ENCODE assay signal across 31 cellular contexts in genomic region chr3:61699622-61700021, GRCh38.
DNase-seq lines count a peak whose midpoint lies in the region; TF ChIP-seq lines count a peak whose summit lies in the region.
"Had no signal": no experiment of that assay in that cellular context is flagged by ENCODE, and none has a peak within 500 bp of the region (broad histone marks: within the 10 kb centered on the region; RNA-seq: fewer than 3 reads in every experiment).

No MANE protein-coding gene starts in this region.

- no peak overlapping the region for H3K14ac ChIP-seq in mesenchymal stem cell (ENCODE audit: low read length in 2 of 2)

- H2BK15ac ChIP-seq in mesenchymal stem cell (ENCODE audit: low read depth, poor library complexity, severe bottlenecking) = no peak overlapping the region

- H2AFZ ChIP-seq in neural progenitor cell (replicated peaks) (no peak overlapping the region), mesenchymal stem cell (ENCODE audit: low read depth, low read length) (no peak overlapping the region)

- peaks cover 4% of the 10 kb centered on the region for H3K9me3 Mint-ChIP-seq in neural progenitor cell
- H3K9me3 Mint-ChIP-seq: activated naive CD4-positive, alpha-beta T cell treated with anti-CD3 and anti-CD28 coated beads, Interleukin-2, amount 10 ng/mL, durations not matched to agents 7 days and 5 days; dendritic cell treated with granulocyte-macrophage colony-stimulating factor and Interleukin-4, amounts not matched to agents 40 ng/mL and 50 ng/mL, for 4 days; HFFc6; mesothelial cell of epicardium; stimulated activated naive CD8-positive, alpha-beta T cell treated with anti-CD3 and anti-CD28 coated beads, Interleukin-15, amount 100 ng/mL, for 72 hours had no signal

- H3K9ac ChIP-seq in neural progenitor cell = no peak overlapping the region
- H3K9ac ChIP-seq in mesenchymal stem cell (ENCODE audit: low read length) = no peak overlapping the region

- H3F3A ChIP-seq in neural progenitor cell (ENCODE audit: low read depth) = peaks cover 39% of the 10 kb centered on the region

- H4K91ac ChIP-seq in mesenchymal stem cell (ENCODE audit: low read length) = no peak overlapping the region

- H2BK120ac ChIP-seq in mesenchymal stem cell (ENCODE audit: low read depth, low read length) = no peak overlapping the region

- H3K4me2 ChIP-seq in neural progenitor cell = peak overlapping the region; percentile 57
- H3K4me2 ChIP-seq in mesenchymal stem cell (ENCODE audit: low read length, poor library complexity, severe bottlenecking) = no peak overlapping the region

- in situ Hi-C loops in HAP-1 (cut with MboI; ENCODE audit: low sequenced_read_pairs) = loop anchor here (25.0 kb wide), 1 partner anchor 488 kb away; no protein-coding TSS in a partner anchor

- H3K27me3 Mint-ChIP-seq in neural progenitor cell (ENCODE audit: insufficient read depth, low read depth) = peaks cover 3% of the 10 kb centered on the region
- H3K27me3 Mint-ChIP-seq: activated naive CD4-positive, alpha-beta T cell treated with anti-CD3 and anti-CD28 coated beads, Interleukin-2, amount 10 ng/mL, durations not matched to agents 7 days and 5 days; central memory CD8-positive, alpha-beta T cell; dendritic cell treated with granulocyte-macrophage colony-stimulating factor and Interleukin-4, amounts not matched to agents 40 ng/mL and 50 ng/mL, for 4 days; stimulated activated naive CD8-positive, alpha-beta T cell treated with anti-CD3 and anti-CD28 coated beads, Interleukin-15, amount 100 ng/mL, for 72 hours had no signal

- H3K4me1 Mint-ChIP-seq in neural progenitor cell = peaks cover 34% of the 10 kb centered on the region
- H3K4me1 Mint-ChIP-seq: activated naive CD4-positive, alpha-beta T cell treated with anti-CD3 and anti-CD28 coated beads, Interleukin-2, amount 10 ng/mL, durations not matched to agents 7 days and 5 days; central memory CD8-positive, alpha-beta T cell; stimulated activated naive CD8-positive, alpha-beta T cell treated with anti-CD3 and anti-CD28 coated beads, Interleukin-15, amount 100 ng/mL, for 72 hours had no signal

- H3K27me3 ChIP-seq in HAP-1 (ENCODE audit: low read depth) (no peaks in the 10 kb centered on the region), neural progenitor cell (no peaks in the 10 kb centered on the region), mesenchymal stem cell (ENCODE audit: control insufficient read depth in 1 of 2, insufficient read depth in 1 of 2, low read length in 2 of 2) (no peaks in the 10 kb centered on the region)
- H3K27me3 ChIP-seq: adrenal gland, esophagus squamous epithelium, foreskin keratinocyte, uterus had no signal

- no peak overlapping the region for H3K27ac ChIP-seq in neural progenitor cell
- H3K27ac ChIP-seq in mesenchymal stem cell (ENCODE audit: low read length, poor library complexity, severe bottlenecking) = no peak overlapping the region
- H3K27ac ChIP-seq: adrenal gland, esophagus squamous epithelium, foreskin keratinocyte, left ventricle myocardium inferior, prostate gland, uterus had no signal

- H3K79me2 ChIP-seq in neural progenitor cell (ENCODE audit: low read depth) = peaks cover 99% of the 10 kb centered on the region

- H4K20me1 ChIP-seq in neural progenitor cell (ENCODE audit: low read depth) = peaks cover 89% of the 10 kb centered on the region

- no peak overlapping the region for H3K23ac ChIP-seq in mesenchymal stem cell (ENCODE audit: low read length in 2 of 2)

- no peak overlapping the region for H2BK12ac ChIP-seq in mesenchymal stem cell (ENCODE audit: low read length in 2 of 2)

- DNase-seq in HAP-1 (ENCODE audit: low spot score in 2 of 2) = peak; percentile 31 to 99
- DNase-seq in NCI-H69 (lab: John Stamatoyannopoulos, UW) = peak; percentile 28
- DNase-seq in iPS DF 4.7 (ENCODE audit: extremely low read depth, low spot score) = peak; percentile 64
- DNase-seq in neural progenitor cell (ENCODE audit: low spot score) = peak; percentile 77
- DNase-seq in KG1 (lab: John Stamatoyannopoulos, UW) = no peak
- no peak for DNase-seq in mesenchymal stem cell
- no peak for DNase-seq in NCI-H2107 treated with DMSO at 0.1 percent for 48 hours (lab: John Stamatoyannopoulos, UW; ENCODE audit: unreplicated experiment)
- DNase-seq: ACHN; activated CD4-positive, CD25-positive, alpha-beta regulatory T cell treated with anti-CD3 and anti-CD28 coated beads, Interleukin-2, amount 50 U/mL, for 72 hours; activated CD8-positive, alpha-beta T cell treated with anti-CD3 and anti-CD28 coated beads, Interleukin-2, amount 10 ng/mL, durations not matched to agents 7 days and 5 days; activated naive CD4-positive, alpha-beta T cell treated with anti-CD3 and anti-CD28 coated beads, Interleukin-2, amount 10 ng/mL, durations not matched to agents 7 days and 5 days; adrenal gland; DMS153; esophagus squamous epithelium; foreskin keratinocyte; HFFc6; islet precursor cell; left ventricle myocardium inferior; NCI-H1092 treated with DMSO at 0.1 percent for 48 hours; NCI-H2029; NCI-H2227 treated with DMSO at 0.1 percent for 48 hours; nucleus accumbens; Right ventricle myocardium superior; stimulated activated CD4-positive, alpha-beta T cell treated with anti-CD3 and anti-CD28 coated beads, Interleukin-12 subunit alpha, Interleukin-12 subunit beta, amount 100 ng/mL, for 4 hours; stimulated activated CD4-positive, alpha-beta T cell treated with anti-CD3 and anti-CD28 coated beads, Interleukin-2, amount 100 ng/mL, for 48 hours; stimulated activated naive CD8-positive, alpha-beta T cell treated with anti-CD3 and anti-CD28 coated beads, Interleukin-15, amount 100 ng/mL, for 72 hours; uterus had no signal

- no peak overlapping the region for H3K4me3 Mint-ChIP-seq in neural progenitor cell
- H3K4me3 Mint-ChIP-seq: activated CD8-positive, alpha-beta T cell treated with anti-CD3 and anti-CD28 coated beads, Interleukin-2, amount 10 ng/mL, durations not matched to agents 7 days and 5 days; activated naive CD4-positive, alpha-beta T cell treated with anti-CD3 and anti-CD28 coated beads, Interleukin-2, amount 10 ng/mL, durations not matched to agents 7 days and 5 days; central memory CD8-positive, alpha-beta T cell; dendritic cell treated with granulocyte-macrophage colony-stimulating factor and Interleukin-4, amounts not matched to agents 40 ng/mL and 50 ng/mL, for 4 days; HFFc6; mesothelial cell of epicardium; stimulated activated naive CD8-positive, alpha-beta T cell treated with anti-CD3 and anti-CD28 coated beads, Interleukin-15, amount 100 ng/mL, for 72 hours had no signal

- H3K18ac ChIP-seq in mesenchymal stem cell (ENCODE audit: low read depth in 1 of 2, low read length in 2 of 2) = no peak overlapping the region

- TF ChIP-seq CTCF in neural progenitor cell (IDR thresholded peaks at IDR 0.05) = no peak

- H4K8ac ChIP-seq in mesenchymal stem cell (ENCODE audit: low read length) = no peak overlapping the region

- no peak overlapping the region for H2AK5ac ChIP-seq in mesenchymal stem cell (ENCODE audit: low read length, severe bottlenecking)

- no peak overlapping the region for H2BK5ac ChIP-seq in mesenchymal stem cell (ENCODE audit: low read depth, low read length, poor library complexity, severe bottlenecking)

- H3K79me1 ChIP-seq in mesenchymal stem cell (replicated peaks; ENCODE audit: low read length, poor library complexity, severe bottlenecking) = peaks cover 25% of the 10 kb centered on the region

- H3K4ac ChIP-seq in mesenchymal stem cell (ENCODE audit: low read depth in 1 of 2, low read length in 2 of 2) = no peak overlapping the region

- no peaks in the 10 kb centered on the region for H3K9me3 ChIP-seq in HAP-1
- no peaks in the 10 kb centered on the region for H3K9me3 ChIP-seq in neural progenitor cell (ENCODE audit: low read depth)
- H3K9me3 ChIP-seq in mesenchymal stem cell (ENCODE audit: control insufficient read depth, low read length) = no peaks in the 10 kb centered on the region
- H3K9me3 ChIP-seq: adrenal gland, esophagus squamous epithelium, left ventricle myocardium inferior, prostate gland, uterus had no signal

- peaks cover 2% of the 10 kb centered on the region for H3K36me3 Mint-ChIP-seq in neural progenitor cell
- H3K36me3 Mint-ChIP-seq: activated naive CD4-positive, alpha-beta T cell treated with anti-CD3 and anti-CD28 coated beads, Interleukin-2, amount 10 ng/mL, durations not matched to agents 7 days and 5 days; mesothelial cell of epicardium had no signal

- H3K36me3 ChIP-seq in HAP-1 (replicated peaks) = no peaks in the 10 kb centered on the region
- no peaks in the 10 kb centered on the region for H3K36me3 ChIP-seq in neural progenitor cell
- no peaks in the 10 kb centered on the region for H3K36me3 ChIP-seq in mesenchymal stem cell (ENCODE audit: control insufficient read depth in 1 of 2, insufficient read depth in 2 of 2, low read depth in 1 of 2, low read length in 2 of 2)
- H3K36me3 ChIP-seq: adrenal gland, esophagus squamous epithelium, left ventricle myocardium inferior, prostate gland, uterus had no signal

- H3K4me3 ChIP-seq in HAP-1 (no peak overlapping the region), neural progenitor cell (peak overlapping the region; percentile 5), mesenchymal stem cell (ENCODE audit: insufficient read depth in 1 of 2, low read depth in 1 of 2, low read length in 2 of 2) (no peak overlapping the region)
- H3K4me3 ChIP-seq: adrenal gland, esophagus squamous epithelium, left ventricle myocardium inferior, prostate gland, uterus had no signal

- peaks cover 40% of the 10 kb centered on the region for H3K4me1 ChIP-seq in HAP-1
- peaks cover 42% of the 10 kb centered on the region for H3K4me1 ChIP-seq in neural progenitor cell
- no peaks in the 10 kb centered on the region for H3K4me1 ChIP-seq in mesenchymal stem cell (ENCODE audit: control insufficient read depth, insufficient read depth, low read depth, low read length)
- H3K4me1 ChIP-seq: adrenal gland, prostate gland, uterus had no signal

- H3K27ac Mint-ChIP-seq in neural progenitor cell = no peak overlapping the region
- H3K27ac Mint-ChIP-seq: activated CD8-positive, alpha-beta T cell treated with anti-CD3 and anti-CD28 coated beads, Interleukin-2, amount 10 ng/mL, durations not matched to agents 7 days and 5 days; activated naive CD4-positive, alpha-beta T cell treated with anti-CD3 and anti-CD28 coated beads, Interleukin-2, amount 10 ng/mL, durations not matched to agents 7 days and 5 days; dendritic cell treated with granulocyte-macrophage colony-stimulating factor and Interleukin-4, amounts not matched to agents 40 ng/mL and 50 ng/mL, for 4 days; HFFc6; mesothelial cell of epicardium; stimulated activated naive CD8-positive, alpha-beta T cell treated with anti-CD3 and anti-CD28 coated beads, Interleukin-15, amount 100 ng/mL, for 72 hours had no signal

Comparison
In these comparisons a context has a peak if more than half of its experiments do, and no peak if none do; other contexts are left out.
1. DNase-seq: peak in HAP-1 (2 of 2), NCI-H69 (single experiment), iPS DF 4.7 (single experiment) and neural progenitor cell (single experiment); none in KG1 (single experiment), mesenchymal stem cell (single experiment) and NCI-H2107 treated with DMSO at 0.1 percent for 48 hours (single experiment).